8 cellular contexts compared by ENCODE assay signal in genomic region chr17:48048321-48049140, GRCh38. TPM values are rescaled to one million over a fixed set of nuclear protein-coding genes. Genes with fewer than 3 reads are reported as not detected.
DNase-seq lines count a peak whose midpoint lies in the region; ATAC-seq and TF ChIP-seq lines count a peak whose summit lies in the region.

TSS of gene NFE2L1 (plus strand) at chr17:48048359. CDS start at chr17:48051119, 2,760 bp downstream.

- peak; percentile 45 for DNase-seq in DND-41
- peak; percentile 65 for DNase-seq in OCI-LY7 (ENCODE audit: low spot score)
- peak; percentile 69 to 94 for DNase-seq in ascending aorta (ENCODE audit: low spot score in 2 of 2)
- DNase-seq in right atrium auricular region (ENCODE audit: low spot score): peak; percentile 92
- peak; percentile 71 for DNase-seq in progenitor cell of endocrine pancreas (ENCODE audit: low spot score, unreplicated experiment)
- no peak for DNase-seq in NCI-H128 (lab: John Stamatoyannopoulos, UW; ENCODE audit: unreplicated experiment)

- H3K36me3 ChIP-seq in DND-41 (ENCODE audit: insufficient read depth, low read length) (peaks cover 33% of the 10 kb centered on the region), OCI-LY7 (ENCODE audit: insufficient read depth, low read length) (peaks cover 32% of the 10 kb centered on the region), ascending aorta (peaks cover 0 to 8% of the 10 kb centered on the region in 2 donors), right atrium auricular region (peaks cover 4% of the 10 kb centered on the region)

- H3K4me2 ChIP-seq in DND-41 (ENCODE audit: insufficient read depth, low read length) (peak within 1 kb of the TSS; percentile 73), OCI-LY7 (ENCODE audit: low read length) (peak within 1 kb of the TSS; percentile 89)

- H4K20me1 ChIP-seq in DND-41 (ENCODE audit: insufficient read depth, low read length) (peaks cover 39% of the 10 kb centered on the region), OCI-LY7 (ENCODE audit: insufficient read depth, low read length) (no peaks in the 10 kb centered on the region; the same call in 1 of the 2 replicates)

- peak within 1 kb of the TSS; percentile 86 for H3K4me3 Mint-ChIP-seq in progenitor cell of endocrine pancreas (ENCODE audit: low read depth)

- H3K27ac Mint-ChIP-seq in progenitor cell of endocrine pancreas: peak within 1 kb of the TSS; percentile 99

- BruUV-seq in OCI-LY7 (replicated peaks; lab: Mats Ljungman, UMichigan): no TSS peak

- H3K36me3 Mint-ChIP-seq in progenitor cell of endocrine pancreas (ENCODE audit: insufficient read depth): peaks cover 7% of the 10 kb centered on the region

- H3K9me2 ChIP-seq in OCI-LY7 (ENCODE audit: insufficient read depth, low read length): no peaks in the 10 kb centered on the region

- H3K27me3 Mint-ChIP-seq in progenitor cell of endocrine pancreas: peaks cover 3% of the 10 kb centered on the region

- TF ChIP-seq CTCF in DND-41 (IDR thresholded peaks at IDR 0.05; ENCODE audit: borderline replicate concordance, extremely low read depth, low read length, poor library complexity, severe bottlenecking) (no peak), OCI-LY7 (conservative IDR thresholded peaks at IDR 0.05; ENCODE audit: low read length) (no peak), ascending aorta (IDR thresholded peaks at IDR 0.05) (no peak), right atrium auricular region (IDR thresholded peaks at IDR 0.05) (no peak), progenitor cell of endocrine pancreas (IDR thresholded peaks at IDR 0.05; ENCODE audit: unreplicated experiment) (no peak)

- CTCF ChIA-PET in OCI-LY7 (lab: Charles Lee; ENCODE audit: unreplicated experiment): interaction anchor here (0.6 to 1.1 kb wide), 4 partner anchors 20 to 106 kb away, joined by 3 to 4 read pairs (median 4); partner anchors contain the start of gene SNX11

- ATAC-seq in DND-41 (ENCODE audit: insufficient read depth, low read depth): peak; percentile 20
- peak; percentile 42 for ATAC-seq in GM19438 (IDR thresholded peaks at IDR 0.05; ENCODE audit: low read depth, unreplicated experiment)
- peak; percentile 1 for ATAC-seq in HG03469 (IDR thresholded peaks at IDR 0.05; ENCODE audit: unreplicated experiment)

- H3K4me3 ChIP-seq in DND-41 (ENCODE audit: low read depth in 1 of 2, low read length in 2 of 2) (peak within 1 kb of the TSS; percentile 63 to 90), OCI-LY7 (ENCODE audit: low read depth, low read length, poor library complexity, severe bottlenecking) (peak within 1 kb of the TSS; percentile 78), ascending aorta (peak within 1 kb of the TSS; percentile 63 to 88), right atrium auricular region (peak within 1 kb of the TSS; percentile 82 to 88)

- H3K4me1 ChIP-seq in DND-41 (ENCODE audit: insufficient read depth, low read length) (peaks cover 67% of the 10 kb centered on the region), OCI-LY7 (ENCODE audit: insufficient read depth, low read length, poor library complexity, severe bottlenecking) (peaks cover 67% of the 10 kb centered on the region), ascending aorta (peaks cover 32 to 47% of the 10 kb centered on the region in 2 donors), right atrium auricular region (peaks cover 0 to 62% of the 10 kb centered on the region in 2 donors)

- peak within 1 kb of the TSS; percentile 89 for H3K27ac ChIP-seq in DND-41 (ENCODE audit: low read length)
- peak within 1 kb of the TSS; percentile 66 for H3K27ac ChIP-seq in OCI-LY7 (ENCODE audit: low read depth, low read length, poor library complexity, severe bottlenecking)
- peak within 1 kb of the TSS; percentile 90 to 95 for H3K27ac ChIP-seq in ascending aorta
- peak within 1 kb of the TSS; percentile 98 to 99 for H3K27ac ChIP-seq in right atrium auricular region

- H3K9me3 Mint-ChIP-seq in progenitor cell of endocrine pancreas (ENCODE audit: low read depth): no peaks in the 10 kb centered on the region

- POLR2A ChIA-PET in OCI-LY7 (lab: Charles Lee): interaction anchor here (0.7 to 3.6 kb wide), 8 partner anchors 8 to 535 kb away, joined by 3 to 29 read pairs (median 4); partner anchors contain the start of gene CDK5RAP3

- H2AFZ ChIP-seq in DND-41 (ENCODE audit: low read depth, low read length) (peak within 1 kb of the TSS; percentile 91), OCI-LY7 (ENCODE audit: low read length) (peak within 1 kb of the TSS; percentile 73)

- H3K9me3 ChIP-seq in DND-41 (ENCODE audit: insufficient read depth, low read length, severe bottlenecking) (no peaks in the 10 kb centered on the region), OCI-LY7 (ENCODE audit: low read length) (no peaks in the 10 kb centered on the region), ascending aorta (no peaks in the 10 kb centered on the region), right atrium auricular region (no peaks in the 10 kb centered on the region)

- peaks cover 31% of the 10 kb centered on the region for H3K4me1 Mint-ChIP-seq in progenitor cell of endocrine pancreas (ENCODE audit: low read depth)

- H3K27me3 ChIP-seq in DND-41 (ENCODE audit: insufficient read depth, low read length, poor library complexity): no peaks in the 10 kb centered on the region
- no peaks in the 10 kb centered on the region for H3K27me3 ChIP-seq in ascending aorta
- H3K27me3 ChIP-seq in right atrium auricular region: no peaks in the 10 kb centered on the region

- peak within 1 kb of the TSS; percentile 92 for H3K9ac ChIP-seq in DND-41 (ENCODE audit: low read depth, low read length)

- intact Hi-C loops in OCI-LY7 (cut with micrococcal nuclease; ENCODE audit: unreplicated experiment) (loop anchor here (2.0 kb wide), 3 partner anchors 24 to 400 kb away; partner anchors contain the start of genes KPNB1 and SNX11), ascending aorta (cut with DNase I) (loop anchor here (1.0 to 2.0 kb wide), 4 partner anchors 17 to 78 kb away; partner anchors contain the start of gene CBX1)

- H3K79me2 ChIP-seq in DND-41 (ENCODE audit: insufficient read depth, low read length): peaks cover 69% of the 10 kb centered on the region
- peaks cover 67% of the 10 kb centered on the region for H3K79me2 ChIP-seq in OCI-LY7 (ENCODE audit: insufficient read depth, low read depth, low read length)

RNA-seq across cellular contexts. Expression of gene NFE2L1, which starts in this region (rescaled TPM):
- 42.3 and 60.1 TPM in 2 replicates for total RNA-seq in OCI-LY7 (2014; rRNA removed; shearing (Covaris generic))
- total RNA-seq in OCI-LY7 (2022): 106 and 124 TPM in 2 replicates
- total RNA-seq in ascending aorta: 114 TPM
- total RNA-seq in right atrium auricular region: 100 to 1,000 TPM; 271 to 418 TPM
- 123 and 124 TPM in 2 replicates for total RNA-seq in progenitor cell of endocrine pancreas
